In genomic region chr17:6831662-6832263, GRCh38 we compare ENCODE assay signal across 8 cellular contexts. TPM values are rescaled to one million over a fixed set of nuclear protein-coding genes. Genes with fewer than 3 reads are reported as not detected.
DNase-seq lines count a peak whose midpoint lies in the region; ATAC-seq and TF ChIP-seq lines count a peak whose summit lies in the region.

TEKT1 (minus strand) TSS chr17:6831729; CDS start chr17:6830376, 1,353 bp downstream.

- H3K36me3 ChIP-seq in ascending aorta, result no peaks in the 10 kb centered on the region
- H3K36me3 ChIP-seq in prostate gland, result no peaks in the 10 kb centered on the region
- no peaks in the 10 kb centered on the region for H3K36me3 ChIP-seq in upper lobe of left lung

- H3K9me3 ChIP-seq in ascending aorta (no peaks in the 10 kb centered on the region), right cardiac atrium (ENCODE audit: control insufficient read depth, low read length) (no peaks in the 10 kb centered on the region), prostate gland (no peaks in the 10 kb centered on the region), upper lobe of left lung (no peaks in the 10 kb centered on the region)

- H3K27ac ChIP-seq in ascending aorta (no peak within 1 kb of the TSS), right cardiac atrium (ENCODE audit: low read length) (no peak within 1 kb of the TSS), prostate gland (no peak within 1 kb of the TSS), upper lobe of left lung (no peak within 1 kb of the TSS)

- H3K27me3 ChIP-seq in ascending aorta (no peaks in the 10 kb centered on the region), right cardiac atrium (ENCODE audit: control insufficient read depth, insufficient read depth) (peaks cover 5% of the 10 kb centered on the region), prostate gland (replicated peaks; ENCODE audit: insufficient read depth) (no peaks in the 10 kb centered on the region), upper lobe of left lung (peaks cover 0 to 10% (median 4%) of the 10 kb centered on the region in 4 donors)

- TF ChIP-seq EP300 in upper lobe of left lung (IDR thresholded peaks at IDR 0.05), result no peak

- DNase-seq in activated gamma-delta T cell treated with Interleukin-2 at 50 U/mL for 16 hours (peak; percentile 60), activated gamma-delta T cell (lab: John Stamatoyannopoulos, UW) (no peak), SKM-1 treated with dmso at 0.1 percent for 144 hours (lab: John Stamatoyannopoulos, UW; ENCODE audit: unreplicated experiment) (peak; percentile 13), ascending aorta (ENCODE audit: low spot score in 2 of 2) (peak; percentile 25 to 80), right cardiac atrium (peak; percentile 79 to 87 (median 84)), prostate gland (ENCODE audit: low spot score) (peak; percentile 57), upper lobe of left lung (peak; percentile 84 to 87), NCI-H446 treated with DMSO at 0.1 percent for 48 hours (lab: John Stamatoyannopoulos, UW) (no peak)

- H3K4me3 ChIP-seq in ascending aorta (peak within 1 kb of the TSS; percentile 23 to 38), right cardiac atrium (ENCODE audit: low read length) (peak within 1 kb of the TSS; percentile 3), prostate gland (peak within 1 kb of the TSS in 1 of 2 donors; percentile 6), upper lobe of left lung (peak within 1 kb of the TSS in 3 of 4 donors; percentile 27 to 46 (median 35))

- H3K4me1 ChIP-seq in ascending aorta (no peaks in the 10 kb centered on the region), right cardiac atrium (ENCODE audit: control insufficient read depth, insufficient read depth, low read length) (no peaks in the 10 kb centered on the region), prostate gland (replicated peaks) (no peaks in the 10 kb centered on the region), upper lobe of left lung (peaks cover 4 to 13% (median 10%) of the 10 kb centered on the region in 4 donors)

- 2% methylated on average over 35 of the region's 35 CpGs for WGBS in right cardiac atrium
- WGBS in prostate gland, result 4% methylated on average over 30 of the region's 35 CpGs
- 4 to 13% methylated on average over 7 to 27 of the region's 35 CpGs for WGBS in upper lobe of left lung, 2 donors

- intact Hi-C loops in ascending aorta (cut with DNase I) (no loop called here), right cardiac atrium (cut with DNase I) (loop anchor here in 1 of 4 donors (10.0 kb wide), 1 partner anchor 167 kb away; no protein-coding TSS in a partner anchor), prostate gland (cut with DNase I) (no loop called here)

- no peak for TF ChIP-seq POLR2A in prostate gland (IDR thresholded peaks at IDR 0.05)
- peak in 1 of 4 donors; percentile 23 for TF ChIP-seq POLR2A in upper lobe of left lung (IDR thresholded peaks at IDR 0.05)

- no peak for TF ChIP-seq CTCF in ascending aorta (IDR thresholded peaks at IDR 0.05)
- no peak for TF ChIP-seq CTCF in prostate gland (IDR thresholded peaks at IDR 0.05)
- no peak for TF ChIP-seq CTCF in upper lobe of left lung (IDR thresholded peaks at IDR 0.05)

- ATAC-seq in right cardiac atrium (peak; percentile 87 to 96), upper lobe of left lung (ENCODE audit: low FRiP score in 2 of 2) (peak; percentile 76 to 95)

RNA-seq across cellular contexts. Expression of gene TEKT1, which starts in this region (rescaled TPM):
- total RNA-seq in ascending aorta, result not detected
- total RNA-seq in right cardiac atrium, result not detected
- not detected for polyA plus RNA-seq in right cardiac atrium
- total RNA-seq in prostate gland, result 1 to 10 TPM in 1 of 2 donors, not detected in 1; 1.4 TPM
- total RNA-seq in upper lobe of left lung, result 10 to 100 TPM in 1 of 6 donors, 1 to 10 TPM in 4, under 1 TPM in 1; 0.54 to 25.6 (median 4.6) TPM

Comparison
In these comparisons a context has a peak if more than half of its experiments do, and no peak if none do; other contexts are left out.
1. DNase-seq: peak in activated gamma-delta T cell treated with Interleukin-2 at 50 U/mL for 16 hours (single experiment), SKM-1 treated with dmso at 0.1 percent for 144 hours (single experiment), prostate gland (single experiment) and upper lobe of left lung (2 of 2); none in activated gamma-delta T cell (single experiment) and NCI-H446 treated with DMSO at 0.1 percent for 48 hours (single experiment).
2. Peak in DNase-seq and H3K4me3 ChIP-seq in ascending aorta; RNA of the gene not detected or under 1 TPM.
3. Peak in DNase-seq, ATAC-seq and H3K4me3 ChIP-seq in right cardiac atrium; RNA of the gene not detected or under 1 TPM.